ENCODE assay signal across 8 cellular contexts in the genomic region with DNA sequence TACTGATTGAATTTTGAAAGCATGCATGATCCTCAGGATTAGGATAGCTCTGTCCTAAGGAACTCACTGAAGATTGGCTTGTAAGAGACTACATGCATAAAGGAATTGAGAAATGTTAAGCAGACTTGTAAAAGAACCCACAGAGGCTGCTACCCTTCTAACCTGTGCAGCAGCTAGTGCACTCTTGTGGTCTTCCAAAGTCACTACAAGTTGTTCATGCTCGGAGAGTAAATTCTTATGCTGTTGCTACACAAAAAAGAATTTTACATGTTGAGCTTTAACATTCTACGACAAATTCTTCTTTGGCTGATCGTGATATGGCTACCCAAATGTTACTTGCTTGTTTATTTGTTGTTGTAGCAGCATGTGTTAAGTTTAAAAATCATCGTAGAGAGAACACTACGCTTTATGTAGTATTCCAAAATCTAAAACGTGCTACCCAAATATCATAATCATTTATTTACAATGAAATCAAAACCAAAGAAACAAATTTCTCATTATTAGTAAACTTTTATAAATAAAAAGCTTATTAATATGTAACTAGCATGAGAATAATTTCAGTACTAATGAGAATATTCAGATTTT. TPM values are rescaled to one million over a fixed set of nuclear protein-coding genes. Genes with fewer than 3 reads are reported as not detected.
DNase-seq lines count a peak whose midpoint lies in the region; ATAC-seq and TF ChIP-seq lines count a peak whose summit lies in the region.

No MANE protein-coding gene starts in this region.

- H3K4me3 Mint-ChIP-seq in CD14-positive monocyte = no peak overlapping the region

- H3K4me1 Mint-ChIP-seq in CD14-positive monocyte = no peaks in the 10 kb centered on the region

- no peak for DNase-seq in CD14-positive monocyte (ENCODE audit: low spot score)
- peak; percentile 6 for DNase-seq in NCI-H226
- peak; percentile 87 for DNase-seq in amniotic epithelial cell (ENCODE audit: low read depth)
- DNase-seq in iPS-NIHi7 (ENCODE audit: extremely low spot score) = peak; percentile 46
- no peak for DNase-seq in stimulated activated CD4-positive, alpha-beta T cell treated with anti-CD3 and anti-CD28 coated beads, Interleukin-1b, Interleukin-23, amount 100 ng/mL, for 48 hours
- DNase-seq in ecto neural progenitor cell (ENCODE audit: low spot score) = no peak

- peaks cover 0 to 3% (median 1%) of the 10 kb centered on the region in 3 donors for H3K27me3 Mint-ChIP-seq in CD14-positive monocyte (ENCODE audit: low read depth in 3 of 3)

- no peak overlapping the region for H3K27ac Mint-ChIP-seq in CD14-positive monocyte

- peak; percentile 29 for TF ChIP-seq CTCF in CD14-positive monocyte (IDR thresholded peaks at IDR 0.05)

- intact Hi-C loops in CD14-positive monocyte (cut with micrococcal nuclease) = no loop called here

- ATAC-seq in GM18873 (IDR thresholded peaks at IDR 0.05; ENCODE audit: low FRiP score, unreplicated experiment) (peak; percentile 73), HG03135 (IDR thresholded peaks at IDR 0.05; ENCODE audit: unreplicated experiment) (peak; percentile 70)

- peaks cover 32 to 45% of the 10 kb centered on the region in 2 donors for H3K36me3 Mint-ChIP-seq in CD14-positive monocyte

- H3K9me3 Mint-ChIP-seq in CD14-positive monocyte = no peaks in the 10 kb centered on the region

RNA-seq across cellular contexts. Expression of gene GOLIM4, which starts 55.0 kb away (rescaled TPM):
- polyA plus RNA-seq in CD14-positive monocyte = 1 to 10 TPM; 3.5 to 5.8 TPM

Comparison
In these comparisons a context has a peak if more than half of its experiments do, and no peak if none do; other contexts are left out.
1. DNase-seq: peak in NCI-H226 (single experiment), amniotic epithelial cell (single experiment) and iPS-NIHi7 (single experiment); none in CD14-positive monocyte (single experiment), stimulated activated CD4-positive, alpha-beta T cell treated with anti-CD3 and anti-CD28 coated beads, Interleukin-1b, Interleukin-23, amount 100 ng/mL, for 48 hours (single experiment) and ecto neural progenitor cell (single experiment).